1 cellular context compared by ENCODE assay signal in the genomic region with DNA sequence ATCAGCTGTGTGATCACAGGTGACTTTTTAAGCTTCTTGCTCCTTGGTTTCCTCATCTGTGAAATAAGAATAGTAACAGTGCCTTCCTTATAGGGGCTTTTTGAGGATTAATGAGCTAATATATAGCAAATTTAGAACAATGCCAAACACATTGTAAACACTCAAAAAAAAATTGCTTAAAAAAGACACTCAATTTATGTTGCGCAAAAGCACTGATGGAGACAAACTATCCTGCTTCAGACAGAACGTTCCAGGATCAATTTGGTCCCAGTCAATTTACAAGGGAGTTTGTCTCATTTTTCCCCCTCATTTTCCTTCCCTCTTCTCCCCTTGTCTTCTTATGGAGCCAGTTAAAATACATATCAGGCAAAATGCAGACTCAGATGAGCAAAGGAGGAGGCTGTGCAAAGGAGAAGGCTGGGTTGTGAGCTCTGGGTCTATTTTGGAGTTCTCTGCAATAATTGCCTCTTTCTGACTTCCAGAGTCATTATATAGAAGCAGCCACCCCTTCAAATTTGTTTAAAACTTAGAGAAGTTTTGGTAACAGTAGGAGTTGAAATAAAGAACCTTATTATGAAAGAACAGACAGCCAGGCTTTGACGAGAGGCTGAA.
TF ChIP-seq lines count a peak whose summit lies in the region.

No MANE protein-coding gene starts in this region.

TF ChIP-seq in H1, 55 proteins besides CTCF, POLR2A, EP300 and RAD21:
- TF ChIP-seq CBX5 (IDR thresholded peaks at IDR 0.05; ENCODE audit: low read depth, low read length) = no peak
- no peak for TF ChIP-seq BACH1 (IDR thresholded peaks at IDR 0.05; ENCODE audit: low read length)
- TF ChIP-seq EGR1 (IDR thresholded peaks at IDR 0.05; ENCODE audit: borderline replicate concordance, low read depth, low read length) = no peak
- TF ChIP-seq RFX5 (IDR thresholded peaks at IDR 0.05; ENCODE audit: borderline replicate concordance, low read depth, low read length) = no peak
- TF ChIP-seq FOSL1 (IDR thresholded peaks at IDR 0.05; ENCODE audit: insufficient read depth, low read depth, low read length) = no peak
- TF ChIP-seq GABPA (IDR thresholded peaks at IDR 0.05; ENCODE audit: borderline replicate concordance, insufficient read depth, low read length) = no peak
- no peak for TF ChIP-seq CBX8 (IDR thresholded peaks at IDR 0.05; ENCODE audit: borderline replicate concordance, low read depth, low read length)
- no peak for TF ChIP-seq SUZ12 (IDR thresholded peaks at IDR 0.05; ENCODE audit: low read length)
- TF ChIP-seq, protein P1, sequence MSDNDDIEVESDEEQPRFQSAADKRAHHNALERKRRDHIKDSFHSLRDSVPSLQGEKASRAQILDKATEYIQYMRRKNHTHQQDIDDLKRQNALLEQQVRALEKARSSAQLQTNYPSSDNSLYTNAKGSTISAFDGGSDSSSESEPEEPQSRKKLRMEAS (IDR thresholded peaks at IDR 0.05) = no peak
- TF ChIP-seq, protein P2, sequence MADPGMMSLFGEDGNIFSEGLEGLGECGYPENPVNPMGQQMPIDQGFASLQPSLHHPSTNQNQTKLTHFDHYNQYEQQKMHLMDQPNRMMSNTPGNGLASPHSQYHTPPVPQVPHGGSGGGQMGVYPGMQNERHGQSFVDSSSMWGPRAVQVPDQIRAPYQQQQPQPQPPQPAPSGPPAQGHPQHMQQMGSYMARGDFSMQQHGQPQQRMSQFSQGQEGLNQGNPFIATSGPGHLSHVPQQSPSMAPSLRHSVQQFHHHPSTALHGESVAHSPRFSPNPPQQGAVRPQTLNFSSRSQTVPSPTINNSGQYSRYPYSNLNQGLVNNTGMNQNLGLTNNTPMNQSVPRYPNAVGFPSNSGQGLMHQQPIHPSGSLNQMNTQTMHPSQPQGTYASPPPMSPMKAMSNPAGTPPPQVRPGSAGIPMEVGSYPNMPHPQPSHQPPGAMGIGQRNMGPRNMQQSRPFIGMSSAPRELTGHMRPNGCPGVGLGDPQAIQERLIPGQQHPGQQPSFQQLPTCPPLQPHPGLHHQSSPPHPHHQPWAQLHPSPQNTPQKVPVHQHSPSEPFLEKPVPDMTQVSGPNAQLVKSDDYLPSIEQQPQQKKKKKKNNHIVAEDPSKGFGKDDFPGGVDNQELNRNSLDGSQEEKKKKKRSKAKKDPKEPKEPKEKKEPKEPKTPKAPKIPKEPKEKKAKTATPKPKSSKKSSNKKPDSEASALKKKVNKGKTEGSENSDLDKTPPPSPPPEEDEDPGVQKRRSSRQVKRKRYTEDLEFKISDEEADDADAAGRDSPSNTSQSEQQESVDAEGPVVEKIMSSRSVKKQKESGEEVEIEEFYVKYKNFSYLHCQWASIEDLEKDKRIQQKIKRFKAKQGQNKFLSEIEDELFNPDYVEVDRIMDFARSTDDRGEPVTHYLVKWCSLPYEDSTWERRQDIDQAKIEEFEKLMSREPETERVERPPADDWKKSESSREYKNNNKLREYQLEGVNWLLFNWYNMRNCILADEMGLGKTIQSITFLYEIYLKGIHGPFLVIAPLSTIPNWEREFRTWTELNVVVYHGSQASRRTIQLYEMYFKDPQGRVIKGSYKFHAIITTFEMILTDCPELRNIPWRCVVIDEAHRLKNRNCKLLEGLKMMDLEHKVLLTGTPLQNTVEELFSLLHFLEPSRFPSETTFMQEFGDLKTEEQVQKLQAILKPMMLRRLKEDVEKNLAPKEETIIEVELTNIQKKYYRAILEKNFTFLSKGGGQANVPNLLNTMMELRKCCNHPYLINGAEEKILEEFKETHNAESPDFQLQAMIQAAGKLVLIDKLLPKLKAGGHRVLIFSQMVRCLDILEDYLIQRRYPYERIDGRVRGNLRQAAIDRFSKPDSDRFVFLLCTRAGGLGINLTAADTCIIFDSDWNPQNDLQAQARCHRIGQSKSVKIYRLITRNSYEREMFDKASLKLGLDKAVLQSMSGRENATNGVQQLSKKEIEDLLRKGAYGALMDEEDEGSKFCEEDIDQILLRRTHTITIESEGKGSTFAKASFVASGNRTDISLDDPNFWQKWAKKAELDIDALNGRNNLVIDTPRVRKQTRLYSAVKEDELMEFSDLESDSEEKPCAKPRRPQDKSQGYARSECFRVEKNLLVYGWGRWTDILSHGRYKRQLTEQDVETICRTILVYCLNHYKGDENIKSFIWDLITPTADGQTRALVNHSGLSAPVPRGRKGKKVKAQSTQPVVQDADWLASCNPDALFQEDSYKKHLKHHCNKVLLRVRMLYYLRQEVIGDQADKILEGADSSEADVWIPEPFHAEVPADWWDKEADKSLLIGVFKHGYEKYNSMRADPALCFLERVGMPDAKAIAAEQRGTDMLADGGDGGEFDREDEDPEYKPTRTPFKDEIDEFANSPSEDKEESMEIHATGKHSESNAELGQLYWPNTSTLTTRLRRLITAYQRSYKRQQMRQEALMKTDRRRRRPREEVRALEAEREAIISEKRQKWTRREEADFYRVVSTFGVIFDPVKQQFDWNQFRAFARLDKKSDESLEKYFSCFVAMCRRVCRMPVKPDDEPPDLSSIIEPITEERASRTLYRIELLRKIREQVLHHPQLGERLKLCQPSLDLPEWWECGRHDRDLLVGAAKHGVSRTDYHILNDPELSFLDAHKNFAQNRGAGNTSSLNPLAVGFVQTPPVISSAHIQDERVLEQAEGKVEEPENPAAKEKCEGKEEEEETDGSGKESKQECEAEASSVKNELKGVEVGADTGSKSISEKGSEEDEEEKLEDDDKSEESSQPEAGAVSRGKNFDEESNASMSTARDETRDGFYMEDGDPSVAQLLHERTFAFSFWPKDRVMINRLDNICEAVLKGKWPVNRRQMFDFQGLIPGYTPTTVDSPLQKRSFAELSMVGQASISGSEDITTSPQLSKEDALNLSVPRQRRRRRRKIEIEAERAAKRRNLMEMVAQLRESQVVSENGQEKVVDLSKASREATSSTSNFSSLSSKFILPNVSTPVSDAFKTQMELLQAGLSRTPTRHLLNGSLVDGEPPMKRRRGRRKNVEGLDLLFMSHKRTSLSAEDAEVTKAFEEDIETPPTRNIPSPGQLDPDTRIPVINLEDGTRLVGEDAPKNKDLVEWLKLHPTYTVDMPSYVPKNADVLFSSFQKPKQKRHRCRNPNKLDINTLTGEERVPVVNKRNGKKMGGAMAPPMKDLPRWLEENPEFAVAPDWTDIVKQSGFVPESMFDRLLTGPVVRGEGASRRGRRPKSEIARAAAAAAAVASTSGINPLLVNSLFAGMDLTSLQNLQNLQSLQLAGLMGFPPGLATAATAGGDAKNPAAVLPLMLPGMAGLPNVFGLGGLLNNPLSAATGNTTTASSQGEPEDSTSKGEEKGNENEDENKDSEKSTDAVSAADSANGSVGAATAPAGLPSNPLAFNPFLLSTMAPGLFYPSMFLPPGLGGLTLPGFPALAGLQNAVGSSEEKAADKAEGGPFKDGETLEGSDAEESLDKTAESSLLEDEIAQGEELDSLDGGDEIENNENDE (IDR thresholded peaks at IDR 0.05; ENCODE audit: insufficient replicate concordance, low read length) = no peak
- TF ChIP-seq, protein P3, sequence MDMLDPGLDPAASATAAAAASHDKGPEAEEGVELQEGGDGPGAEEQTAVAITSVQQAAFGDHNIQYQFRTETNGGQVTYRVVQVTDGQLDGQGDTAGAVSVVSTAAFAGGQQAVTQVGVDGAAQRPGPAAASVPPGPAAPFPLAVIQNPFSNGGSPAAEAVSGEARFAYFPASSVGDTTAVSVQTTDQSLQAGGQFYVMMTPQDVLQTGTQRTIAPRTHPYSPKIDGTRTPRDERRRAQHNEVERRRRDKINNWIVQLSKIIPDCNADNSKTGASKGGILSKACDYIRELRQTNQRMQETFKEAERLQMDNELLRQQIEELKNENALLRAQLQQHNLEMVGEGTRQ (IDR thresholded peaks at IDR 0.05; ENCODE audit: low read length) = no peak
- TF ChIP-seq SIN3A (conservative IDR thresholded peaks at IDR 0.05 in 1 of 2, IDR thresholded peaks at IDR 0.05 in 1 of 2; ENCODE audit: low read depth in 1 of 2, low read length in 2 of 2) = no peak
- no peak for TF ChIP-seq KDM5A (IDR thresholded peaks at IDR 0.05; ENCODE audit: low read length)
- TF ChIP-seq HDAC6 (IDR thresholded peaks at IDR 0.05; ENCODE audit: low read depth, low read length) = no peak
- no peak for TF ChIP-seq NRF1 (IDR thresholded peaks at IDR 0.05; ENCODE audit: low read depth, low read length)
- TF ChIP-seq SAP30 (IDR thresholded peaks at IDR 0.05; ENCODE audit: insufficient read depth, insufficient replicate concordance, low read length) = no peak
